In the genomic region with DNA sequence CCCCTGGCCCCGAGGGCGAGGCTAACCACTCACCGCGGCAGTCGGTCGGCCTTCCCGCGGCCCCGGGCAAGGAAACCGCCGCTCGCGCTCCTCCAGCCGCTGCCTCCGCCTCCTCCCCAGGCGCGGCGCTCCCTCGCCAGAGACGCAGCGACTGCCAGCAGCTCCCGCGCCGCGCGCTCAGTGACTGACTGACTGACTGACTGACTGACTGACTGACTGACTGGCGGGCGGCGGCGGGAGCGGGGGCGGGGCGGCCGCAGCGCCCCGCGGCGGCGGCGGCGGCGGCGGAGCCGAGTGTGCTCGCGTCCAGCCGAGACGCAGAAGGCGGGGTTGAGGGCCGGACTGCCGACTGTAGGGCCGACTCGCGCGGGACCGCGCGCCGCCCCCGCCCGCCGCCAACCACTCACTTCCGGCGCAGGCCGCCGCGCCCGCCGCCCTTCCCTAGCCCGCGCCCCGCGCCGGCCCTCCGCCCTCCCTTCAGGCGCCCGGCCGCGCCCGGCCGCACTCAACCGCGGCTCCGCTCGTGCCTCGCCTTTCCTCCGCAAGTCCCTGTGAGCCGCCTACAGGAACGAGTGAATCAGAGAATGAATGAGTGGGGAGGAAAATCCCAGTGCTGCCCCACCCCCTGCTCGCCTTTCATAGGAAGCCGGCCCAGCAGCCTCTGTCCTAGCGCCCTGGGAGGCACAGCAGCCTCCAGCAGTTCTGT, we compare ENCODE assay signal across 8 cellular contexts. TPM values are rescaled to one million over a fixed set of nuclear protein-coding genes. Genes with fewer than 3 reads are reported as not detected.
DNase-seq lines count a peak whose midpoint lies in the region; ATAC-seq, FAIRE-seq and TF ChIP-seq lines count a peak whose summit lies in the region.

A gene with protein sequence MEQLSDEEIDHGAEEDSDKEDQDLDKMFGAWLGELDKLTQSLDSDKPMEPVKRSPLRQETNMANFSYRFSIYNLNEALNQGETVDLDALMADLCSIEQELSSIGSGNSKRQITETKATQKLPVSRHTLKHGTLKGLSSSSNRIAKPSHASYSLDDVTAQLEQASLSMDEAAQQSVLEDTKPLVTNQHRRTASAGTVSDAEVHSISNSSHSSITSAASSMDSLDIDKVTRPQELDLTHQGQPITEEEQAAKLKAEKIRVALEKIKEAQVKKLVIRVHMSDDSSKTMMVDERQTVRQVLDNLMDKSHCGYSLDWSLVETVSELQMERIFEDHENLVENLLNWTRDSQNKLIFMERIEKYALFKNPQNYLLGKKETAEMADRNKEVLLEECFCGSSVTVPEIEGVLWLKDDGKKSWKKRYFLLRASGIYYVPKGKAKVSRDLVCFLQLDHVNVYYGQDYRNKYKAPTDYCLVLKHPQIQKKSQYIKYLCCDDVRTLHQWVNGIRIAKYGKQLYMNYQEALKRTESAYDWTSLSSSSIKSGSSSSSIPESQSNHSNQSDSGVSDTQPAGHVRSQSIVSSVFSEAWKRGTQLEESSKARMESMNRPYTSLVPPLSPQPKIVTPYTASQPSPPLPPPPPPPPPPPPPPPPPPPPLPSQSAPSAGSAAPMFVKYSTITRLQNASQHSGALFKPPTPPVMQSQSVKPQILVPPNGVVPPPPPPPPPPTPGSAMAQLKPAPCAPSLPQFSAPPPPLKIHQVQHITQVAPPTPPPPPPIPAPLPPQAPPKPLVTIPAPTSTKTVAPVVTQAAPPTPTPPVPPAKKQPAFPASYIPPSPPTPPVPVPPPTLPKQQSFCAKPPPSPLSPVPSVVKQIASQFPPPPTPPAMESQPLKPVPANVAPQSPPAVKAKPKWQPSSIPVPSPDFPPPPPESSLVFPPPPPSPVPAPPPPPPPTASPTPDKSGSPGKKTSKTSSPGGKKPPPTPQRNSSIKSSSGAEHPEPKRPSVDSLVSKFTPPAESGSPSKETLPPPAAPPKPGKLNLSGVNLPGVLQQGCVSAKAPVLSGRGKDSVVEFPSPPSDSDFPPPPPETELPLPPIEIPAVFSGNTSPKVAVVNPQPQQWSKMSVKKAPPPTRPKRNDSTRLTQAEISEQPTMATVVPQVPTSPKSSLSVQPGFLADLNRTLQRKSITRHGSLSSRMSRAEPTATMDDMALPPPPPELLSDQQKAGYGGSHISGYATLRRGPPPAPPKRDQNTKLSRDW (minus strand): TSS at position 224 of the 706 bp plus-strand sequence. CDS start 39,948 bp downstream, outside the sequence.

- TF ChIP-seq POLR2A in GM12892 (IDR thresholded peaks at IDR 0.05; ENCODE audit: low read depth, low read length) = no peak

- DNase-seq in GM12892 (ENCODE audit: insufficient read length) (peak; percentile 49), NCI-H446 treated with DMSO at 0.1 percent for 48 hours (lab: John Stamatoyannopoulos, UW) (peak; percentile 53), coronary artery (ENCODE audit: low spot score) (peak; percentile 88), kidney tubule cell (ENCODE audit: low spot score) (peak; percentile 97)
- DNase-seq in activated CD4-positive, alpha-beta T cell treated with anti-CD3 and anti-CD28 coated beads for 48 hours = peak; percentile 79
- peak; percentile 83 for DNase-seq in stimulated activated CD4-positive, alpha-beta T cell treated with anti-CD3 and anti-CD28 coated beads, Interleukin-15, amount 100 ng/mL, for 24 hours

- ATAC-seq in HG03066 (IDR thresholded peaks at IDR 0.05; ENCODE audit: low read depth, unreplicated experiment) (peak; percentile 69), GM18520 (IDR thresholded peaks at IDR 0.05; ENCODE audit: unreplicated experiment) (no peak)

- no peak for TF ChIP-seq CTCF in coronary artery (IDR thresholded peaks at IDR 0.05)

- peak within 1 kb of the TSS; percentile 97 to 98 for H3K27ac ChIP-seq in coronary artery

- FAIRE-seq in GM12892 (lab: Jason Lieb, UNC) = peak; percentile 77

- H3K4me3 ChIP-seq in coronary artery = peak within 1 kb of the TSS; percentile 96

RNA-seq across cellular contexts. Expression of the gene that starts here (rescaled TPM):
- polyA plus RNA-seq in GM12892 (2012; ENCODE audit: missing spikeins) = 0.08 TPM
